ENCODE assay signal across 25 cellular contexts in genomic region chr20:47781631-47782030, GRCh38. TPM values are rescaled to one million over a fixed set of nuclear protein-coding genes. Genes with fewer than 3 reads are reported as not detected.
DNase-seq lines count a peak whose midpoint lies in the region; ATAC-seq and TF ChIP-seq lines count a peak whose summit lies in the region.
"Had no signal": no experiment of that assay in that cellular context is flagged by ENCODE, and none has a peak within 500 bp of the region (broad histone marks: within the 10 kb centered on the region; RNA-seq: fewer than 3 reads in every experiment).

No MANE protein-coding gene starts in this region.

- H3K27me3 Mint-ChIP-seq in type B pancreatic cell, result peaks cover 13% of the 10 kb centered on the region

- peak; percentile 16 for DNase-seq in NCI-H748 (lab: John Stamatoyannopoulos, UW; ENCODE audit: unreplicated experiment)
- no peak for DNase-seq in NCI-H748 treated with DMSO at 0.1 percent for 48 hours (lab: John Stamatoyannopoulos, UW)
- peak; percentile 70 for DNase-seq in NCI-H345 (lab: John Stamatoyannopoulos, UW)
- peak; percentile 13 for DNase-seq in glomerular visceral epithelial cell (ENCODE audit: extremely low spot score)
- no peak for DNase-seq in type B pancreatic cell (ENCODE audit: extremely low spot score, unreplicated experiment)
- no peak for DNase-seq in KG1 (lab: John Stamatoyannopoulos, UW)
- DNase-seq: activated CD4-positive, alpha-beta T cell treated with anti-CD3 and anti-CD28 coated beads, Interleukin-2, amount 50 U/mL, for 1 hour; activated CD4-positive, CD25-positive, alpha-beta regulatory T cell; activated naive CD4-positive, alpha-beta T cell; activated naive CD8-positive, alpha-beta T cell treated with anti-CD3 and anti-CD28 coated beads, Interleukin-2, amount 50 U/mL, for 24 hours; activated T-cell treated with anti-CD3 and anti-CD28 coated beads, Interleukin-2, amount 50 U/mL, for 48 hours; AML-193; CD4-positive, alpha-beta T cell; colonic mucosa; effector memory CD4-positive, alpha-beta T cell; left ventricle myocardium superior; mesendoderm; naive B cell; occipital lobe; sigmoid colon; stimulated activated CD4-positive, alpha-beta T cell treated with anti-CD3 and anti-CD28 coated beads, Interleukin-4, amount 100 ng/mL, for 1 hour; tibial artery had no signal

- peaks cover 4% of the 10 kb centered on the region for H3K9me3 Mint-ChIP-seq in type B pancreatic cell
- H3K9me3 Mint-ChIP-seq: activated naive CD8-positive, alpha-beta T cell treated with anti-CD3 and anti-CD28 coated beads, Interleukin-2, amount 50 U/mL, for 24 hours; CD4-positive, alpha-beta T cell; T-helper 1 cell treated with Interleukin-12 subunit alpha and Interleukin-12 subunit beta and Interleukin-4 antibody, amounts not matched to agents 30 μg/mL and 1 μg/mL, for 36 hours had no signal

- H3K36me3 Mint-ChIP-seq in type B pancreatic cell, result peaks cover 10% of the 10 kb centered on the region

- no peak for ATAC-seq in HG03460 (IDR thresholded peaks at IDR 0.05; ENCODE audit: unreplicated experiment)
- ATAC-seq in HG02763 (IDR thresholded peaks at IDR 0.05; ENCODE audit: unreplicated experiment), result no peak
- ATAC-seq: activated naive CD8-positive, alpha-beta T cell treated with anti-CD3 and anti-CD28 coated beads, Interleukin-2, amount 50 U/mL, for 24 hours; left ventricle myocardium superior had no signal

- H3K4me3 Mint-ChIP-seq in type B pancreatic cell, result peak overlapping the region; percentile 44
- H3K4me3 Mint-ChIP-seq: activated naive CD8-positive, alpha-beta T cell treated with anti-CD3 and anti-CD28 coated beads, Interleukin-2, amount 50 U/mL, for 24 hours; CD4-positive, alpha-beta T cell; naive B cell; T-helper 1 cell treated with Interleukin-12 subunit alpha and Interleukin-12 subunit beta and Interleukin-4 antibody, amounts not matched to agents 30 μg/mL and 1 μg/mL, for 36 hours had no signal

- TF ChIP-seq CTCF in type B pancreatic cell (conservative IDR thresholded peaks at IDR 0.05), result no peak

- H3K4me1 Mint-ChIP-seq in type B pancreatic cell (ENCODE audit: unreplicated experiment), result peaks cover 57% of the 10 kb centered on the region

- H3K27ac Mint-ChIP-seq in type B pancreatic cell, result no peak overlapping the region
- H3K27ac Mint-ChIP-seq: activated naive CD8-positive, alpha-beta T cell treated with anti-CD3 and anti-CD28 coated beads, Interleukin-2, amount 50 U/mL, for 24 hours; CD4-positive, alpha-beta T cell; naive B cell; T-helper 1 cell treated with Interleukin-12 subunit alpha and Interleukin-12 subunit beta and Interleukin-4 antibody, amounts not matched to agents 30 μg/mL and 1 μg/mL, for 36 hours had no signal

RNA-seq across cellular contexts. Expression of gene SULF2, which starts 3.6 kb away (rescaled TPM):
- 89.0 and 146 TPM in 2 replicates for total RNA-seq in type B pancreatic cell (ENCODE audit: low replicate concordance)

Comparison
In these comparisons a context has a peak if more than half of its experiments do, and no peak if none do; other contexts are left out.
1. DNase-seq: peak in NCI-H748 (single experiment), NCI-H345 (single experiment) and glomerular visceral epithelial cell (single experiment); none in NCI-H748 treated with DMSO at 0.1 percent for 48 hours (single experiment), type B pancreatic cell (single experiment) and KG1 (single experiment).